Comparison of ENCODE assay signal across 9 cellular contexts in the genomic region with DNA sequence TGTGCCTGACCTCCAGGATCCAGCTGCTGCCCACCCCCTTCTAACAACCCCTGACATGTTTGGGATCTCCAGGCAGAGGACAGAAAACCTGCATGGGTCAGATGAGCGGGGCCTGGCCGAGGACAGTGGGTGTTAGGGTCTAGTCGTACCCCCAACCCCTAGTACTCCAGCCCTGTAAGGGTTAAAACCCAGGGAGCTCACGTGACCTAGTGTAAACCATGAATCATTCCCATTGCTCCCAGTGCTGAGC.
DNase-seq lines count a peak whose midpoint lies in the region; ATAC-seq, FAIRE-seq and TF ChIP-seq lines count a peak whose summit lies in the region.
"Had no signal": no experiment of that assay in that cellular context is flagged by ENCODE, and none has a peak within 500 bp of the region (broad histone marks: within the 10 kb centered on the region; RNA-seq: fewer than 3 reads in every experiment).

No MANE protein-coding gene starts in this region.

- WGBS in HepG2 (ENCODE audit: low lambda C conversion rate), result 6% methylated on average over 3 of the region's 4 CpGs
- WGBS in thymus, result 51% methylated on average over 4 of the region's 4 CpGs

- H3K4me1 ChIP-seq in HepG2 (ENCODE audit: insufficient read depth, low read length), result peaks cover 54% of the 10 kb centered on the region
- H3K4me1 ChIP-seq in thymus (ENCODE audit: control insufficient read depth, insufficient read depth, low read length), result peaks cover 34% of the 10 kb centered on the region

- peaks cover 20% of the 10 kb centered on the region for H3K4me1 Mint-ChIP-seq in activated T-cell treated with anti-CD3 and anti-CD28 coated beads, Interleukin-2, amount 50 U/mL, for 4 hours (ENCODE audit: low read depth)

- H3K9ac ChIP-seq in HepG2 (ENCODE audit: insufficient read depth, low read depth, low read length), result peak overlapping the region; percentile 93

- FAIRE-seq in HepG2 (lab: Jason Lieb, UNC), result peak; percentile 85
- FAIRE-seq: colon had no signal

- H3K4me3 ChIP-seq in astrocyte of the cerebellum (ENCODE audit: low read depth, low read length), result peak overlapping the region; percentile 44
- H3K4me3 ChIP-seq in HepG2 (replicated peaks in 1 of 3; ENCODE audit: insufficient read depth in 1 of 3, low read depth in 2 of 3, low read length in 3 of 3), result peak overlapping the region; percentile 12 to 94 (median 84); a peak in 3 of 6 replicates
- H3K4me3 ChIP-seq in thymus (ENCODE audit: low read length), result peak overlapping the region; percentile 76

- peak overlapping the region; percentile 80 for H3K4me3 Mint-ChIP-seq in activated T-cell treated with anti-CD3 and anti-CD28 coated beads, Interleukin-2, amount 50 U/mL, for 4 hours

- no peak for TF ChIP-seq CTCF in astrocyte of the cerebellum (IDR thresholded peaks at IDR 0.05; ENCODE audit: low read depth, low read length, missing control alignments)
- no peak for TF ChIP-seq CTCF in HepG2 (CRISPR knock-in tag; IDR thresholded peaks at IDR 0.05)

- POLR2A ChIA-PET in HepG2 (lab: Yijun Ruan, JAX), result interaction anchor here (1.1 to 3.9 kb wide), 6 partner anchors 11 to 145 kb away, joined by 4 to 14 read pairs (median 8); no protein-coding TSS in a partner anchor

- TF ChIP-seq POLR2A in HepG2 (IDR thresholded peaks at IDR 0.05; ENCODE audit: insufficient read depth in 1 of 2, low read depth in 2 of 2, low read length in 2 of 2), result no peak

- no peaks in the 10 kb centered on the region for H3K36me3 Mint-ChIP-seq in activated T-cell treated with anti-CD3 and anti-CD28 coated beads, Interleukin-2, amount 50 U/mL, for 4 hours (ENCODE audit: insufficient read depth)

- H3K27me3 ChIP-seq in HepG2 (ENCODE audit: control insufficient read depth in 1 of 2, insufficient read depth in 2 of 2, low read length in 2 of 2) (no peaks in the 10 kb centered on the region; a peak in 1 of 5 replicates), thymus (ENCODE audit: control insufficient read depth, insufficient read depth) (no peaks in the 10 kb centered on the region)

- no peak for ATAC-seq in activated T-cell treated with anti-CD3 and anti-CD28 coated beads, Interleukin-2, amount 50 U/mL, for 4 hours
- ATAC-seq in HepG2 (no peak), GM18907 (IDR thresholded peaks at IDR 0.05; ENCODE audit: unreplicated experiment) (no peak)

- no peaks in the 10 kb centered on the region for H3K9me3 Mint-ChIP-seq in activated T-cell treated with anti-CD3 and anti-CD28 coated beads, Interleukin-2, amount 50 U/mL, for 4 hours

- peaks cover 31% of the 10 kb centered on the region for H3K79me2 ChIP-seq in HepG2 (ENCODE audit: insufficient read depth, low read length)

- no TSS peak for BruUV-seq in HepG2 (replicated peaks; lab: Mats Ljungman, UMichigan)

- in situ Hi-C loops in astrocyte of the cerebellum (cut with HindIII; ENCODE audit: low sequenced_read_pairs) (no loop called here), HepG2 (cut with HindIII; ENCODE audit: extremely low pct_ligation_motif_present, low pct_unique_long_range_greater_than_20kb) (no loop called here)

- no peak overlapping the region for H2AFZ ChIP-seq in HepG2 (ENCODE audit: low read length)

- peak overlapping the region; percentile 92 for H3K27ac ChIP-seq in HepG2 (ENCODE audit: extremely low read length, insufficient read depth, low read length)
- peak overlapping the region; percentile 78 for H3K27ac ChIP-seq in thymus (ENCODE audit: low read depth)

- no peak for DNase-seq in activated T-cell treated with anti-CD3 and anti-CD28 coated beads, Interleukin-2, amount 50 U/mL, for 4 hours
- DNase-seq in activated T-cell treated with anti-CD3 and anti-CD28 coated beads for 4 hours (no peak), astrocyte of the cerebellum (ENCODE audit: low read depth) (peak; percentile 1), HepG2 (ENCODE audit: low spot score) (no peak), AG08395 (ENCODE audit: low spot score) (no peak), SK-N-DZ (ENCODE audit: low spot score) (no peak)

- intact Hi-C loops in HepG2 (cut with micrococcal nuclease; ENCODE audit: unreplicated experiment), result loop anchor here (1.0 kb wide), 3 partner anchors 10 to 59 kb away; no protein-coding TSS in a partner anchor

- TF ChIP-seq EP300 in HepG2 (IDR thresholded peaks at IDR 0.05; ENCODE audit: low read depth in 2 of 2, low read length in 2 of 2), result 0 out of 4 replicates have a peak, but pooled peaks of 1 of the 2 experiments have one; percentile 6
- TF ChIP-seq EP300 in HepG2 (CRISPR knock-in tag; IDR thresholded peaks at IDR 0.05; ENCODE audit: borderline replicate concordance), result no peak

- CTCF ChIA-PET in HepG2 (lab: Yijun Ruan, JAX; ENCODE audit: low intra/inter-chr PET ratio, low total read pairs), result no interaction called here

- H3K9me3 ChIP-seq in HepG2 (ENCODE audit: low read length) (no peaks in the 10 kb centered on the region), thymus (ENCODE audit: control insufficient read depth) (no peaks in the 10 kb centered on the region)

- TF ChIP-seq RAD21 in HepG2 (CRISPR knock-in tag; IDR thresholded peaks at IDR 0.05), result no peak

- H3K4me2 ChIP-seq in HepG2 (ENCODE audit: low read depth, low read length), result peak overlapping the region; percentile 99

- no peaks in the 10 kb centered on the region for H3K27me3 Mint-ChIP-seq in activated T-cell treated with anti-CD3 and anti-CD28 coated beads, Interleukin-2, amount 50 U/mL, for 4 hours (ENCODE audit: low read depth)

- H4K20me1 ChIP-seq in HepG2 (ENCODE audit: insufficient read depth, low read length), result no peaks in the 10 kb centered on the region

- H3K36me3 ChIP-seq in HepG2 (replicated peaks in 1 of 2; ENCODE audit: control insufficient read depth in 1 of 2, insufficient read depth in 2 of 2, low read length in 2 of 2) (no peaks in the 10 kb centered on the region; a peak in 1 of 5 replicates), thymus (ENCODE audit: control insufficient read depth, insufficient read depth) (no peaks in the 10 kb centered on the region)

TF ChIP-seq in HepG2, 621 proteins besides CTCF, POLR2A, EP300 and RAD21 (continues in another document):
- TF ChIP-seq ZNF230 (CRISPR knock-in tag; IDR thresholded peaks at IDR 0.05) (no peak), FIP1L1 (IDR thresholded peaks at IDR 0.05; ENCODE audit: borderline replicate concordance, insufficient read depth, low read depth, low read length) (no peak), ZNF160 (CRISPR knock-in tag; IDR thresholded peaks at IDR 0.05) (no peak), ZNF747 (CRISPR knock-in tag; IDR thresholded peaks at IDR 0.05; ENCODE audit: borderline replicate concordance) (0 out of 2 replicates have a peak, but pooled peaks have one; percentile 11), NFIB (CRISPR knock-in tag; IDR thresholded peaks at IDR 0.05; ENCODE audit: borderline replicate concordance) (no peak), ZNF629 (CRISPR knock-in tag; conservative IDR thresholded peaks at IDR 0.05) (0 out of 2 replicates have a peak, but pooled peaks have one; percentile 12), GFI1 (CRISPR knock-in tag; IDR thresholded peaks at IDR 0.05; ENCODE audit: borderline replicate concordance) (no peak), PTBP1 (IDR thresholded peaks at IDR 0.05; ENCODE audit: low read depth, low read length, poor library complexity, severe bottlenecking) (no peak), KAT8 (CRISPR knock-in tag; IDR thresholded peaks at IDR 0.05) (0 out of 2 replicates have a peak, but pooled peaks have one; percentile 2), ZNF30 (CRISPR knock-in tag; IDR thresholded peaks at IDR 0.05) (no peak), ZNF746 (CRISPR knock-in tag; IDR thresholded peaks at IDR 0.05) (no peak), POGZ (CRISPR knock-in tag; IDR thresholded peaks at IDR 0.05) (no peak), ZBTB10 (CRISPR knock-in tag; IDR thresholded peaks at IDR 0.05; ENCODE audit: borderline replicate concordance) (no peak), ZNF841 (CRISPR knock-in tag; IDR thresholded peaks at IDR 0.05; ENCODE audit: borderline replicate concordance) (no peak), SRY (CRISPR knock-in tag; IDR thresholded peaks at IDR 0.05) (no peak), LRRFIP1 (CRISPR knock-in tag; conservative IDR thresholded peaks at IDR 0.05) (no peak), SMYD3 (CRISPR knock-in tag; IDR thresholded peaks at IDR 0.05) (no peak)
